10 cellular contexts compared by ENCODE assay signal in the genomic region with DNA sequence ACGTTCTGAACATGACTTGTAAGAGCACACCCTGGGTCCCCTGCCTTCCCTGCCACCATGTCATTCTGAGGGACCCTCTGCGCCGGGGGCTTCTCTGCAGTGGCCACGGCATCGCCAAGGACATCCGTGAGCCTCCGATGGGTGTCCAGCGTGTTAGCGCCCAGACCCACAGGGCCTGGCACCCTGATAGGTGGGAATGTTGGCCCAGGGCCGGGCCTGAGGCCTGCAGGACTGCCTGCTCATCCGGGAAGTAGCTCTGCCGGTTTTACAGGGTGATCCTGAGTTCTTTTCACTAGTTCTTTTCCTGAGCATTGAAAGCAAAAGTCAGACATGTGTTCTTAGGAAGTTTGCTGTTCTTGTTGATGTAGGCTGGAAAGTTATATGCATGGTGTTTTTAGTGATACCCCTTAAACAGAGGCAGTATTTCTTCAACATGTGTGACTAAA. TPM values are rescaled to one million over a fixed set of nuclear protein-coding genes. Genes with fewer than 3 reads are reported as not detected.
DNase-seq lines count a peak whose midpoint lies in the region; ATAC-seq and TF ChIP-seq lines count a peak whose summit lies in the region.
"Had no signal": no experiment of that assay in that cellular context is flagged by ENCODE, and none has a peak within 500 bp of the region (broad histone marks: within the 10 kb centered on the region; RNA-seq: fewer than 3 reads in every experiment).

No MANE protein-coding gene starts in this region.

- DNase-seq in AG04450 (ENCODE audit: low read depth, low spot score) = no peak
- peak; percentile 56 for DNase-seq in HT-29 (ENCODE audit: low spot score)
- no peak for DNase-seq in activated naive CD8-positive, alpha-beta T cell treated with anti-CD3 and anti-CD28 coated beads, Interleukin-2, amount 50 U/mL, for 24 hours
- no peak for DNase-seq in SHP77 treated with DMSO at 0.1 percent for 48 hours (lab: John Stamatoyannopoulos, UW)
- no peak for DNase-seq in HAP-1 (ENCODE audit: low spot score in 2 of 2)
- DNase-seq: NCI-H524 treated with DMSO at 0.1 percent for 48 hours had no signal

- no peaks in the 10 kb centered on the region for H3K9me3 Mint-ChIP-seq in activated naive CD8-positive, alpha-beta T cell treated with anti-CD3 and anti-CD28 coated beads, Interleukin-2, amount 50 U/mL, for 24 hours

- H3K27ac ChIP-seq in AG04450 (ENCODE audit: low read depth, low read length) (peak overlapping the region; percentile 73), mucosa of rectum (ENCODE audit: low read depth in 2 of 2, low read length in 2 of 2) (peak overlapping the region; percentile 75)

- H3K27me3 ChIP-seq in AG04450 (ENCODE audit: control insufficient read depth, insufficient read depth, low read length) (no peaks in the 10 kb centered on the region), mucosa of rectum (ENCODE audit: control insufficient read depth in 2 of 2, insufficient read depth in 2 of 2, low read length in 2 of 2) (no peaks in the 10 kb centered on the region), HAP-1 (ENCODE audit: low read depth) (no peaks in the 10 kb centered on the region)

- H3K4me1 ChIP-seq in mucosa of rectum (ENCODE audit: control insufficient read depth in 2 of 2, insufficient read depth in 2 of 2, low read length in 2 of 2) (peaks cover 18 to 31% of the 10 kb centered on the region in 2 donors), HAP-1 (no peaks in the 10 kb centered on the region)

- H3K36me3 ChIP-seq in mucosa of rectum (ENCODE audit: control insufficient read depth in 2 of 2, insufficient read depth in 2 of 2, low read length in 2 of 2) (peaks cover 36 to 63% of the 10 kb centered on the region in 2 donors), HAP-1 (replicated peaks) (peaks cover 23% of the 10 kb centered on the region)

- no peaks in the 10 kb centered on the region for H3K27me3 Mint-ChIP-seq in activated naive CD8-positive, alpha-beta T cell treated with anti-CD3 and anti-CD28 coated beads, Interleukin-2, amount 50 U/mL, for 24 hours

- no peak for TF ChIP-seq CTCF in AG04450 (IDR thresholded peaks at IDR 0.05; ENCODE audit: low read depth, low read length)

- POLR2A ChIA-PET in AG04450 (lab: Yijun Ruan, JAX) = no interaction called here

- H3K4me3 ChIP-seq in AG04450 (ENCODE audit: low read depth, low read length) (no peak overlapping the region), mucosa of rectum (ENCODE audit: low read length in 2 of 2) (no peak overlapping the region), HAP-1 (no peak overlapping the region)
- H3K4me3 ChIP-seq: mucosa of descending colon had no signal

- ATAC-seq in activated naive CD8-positive, alpha-beta T cell treated with anti-CD3 and anti-CD28 coated beads, Interleukin-2, amount 50 U/mL, for 24 hours = peak; percentile 14
- ATAC-seq in HG02588 (IDR thresholded peaks at IDR 0.05; ENCODE audit: unreplicated experiment) = no peak
- no peak for ATAC-seq in HG03432 (IDR thresholded peaks at IDR 0.05; ENCODE audit: unreplicated experiment)

- H3K4me1 Mint-ChIP-seq in activated naive CD8-positive, alpha-beta T cell treated with anti-CD3 and anti-CD28 coated beads, Interleukin-2, amount 50 U/mL, for 24 hours = peaks cover 34% of the 10 kb centered on the region

- H3K9ac ChIP-seq in mucosa of rectum (ENCODE audit: low read depth in 1 of 2, low read length in 2 of 2) = peak overlapping the region; percentile 16 to 36

- H3K9me3 ChIP-seq in AG04450 (ENCODE audit: control insufficient read depth, insufficient read depth, low read length) = peaks cover 9% of the 10 kb centered on the region
- H3K9me3 ChIP-seq in mucosa of rectum (ENCODE audit: control insufficient read depth in 2 of 2, low read length in 2 of 2) = no peaks in the 10 kb centered on the region
- H3K9me3 ChIP-seq in HAP-1 = no peaks in the 10 kb centered on the region
- H3K9me3 ChIP-seq: mucosa of descending colon had no signal

- H3K36me3 Mint-ChIP-seq in activated naive CD8-positive, alpha-beta T cell treated with anti-CD3 and anti-CD28 coated beads, Interleukin-2, amount 50 U/mL, for 24 hours (ENCODE audit: low read depth) = peaks cover 57% of the 10 kb centered on the region

- H3K4me3 Mint-ChIP-seq in activated naive CD8-positive, alpha-beta T cell treated with anti-CD3 and anti-CD28 coated beads, Interleukin-2, amount 50 U/mL, for 24 hours = peak overlapping the region; percentile 66

- in situ Hi-C loops in HAP-1 (cut with MboI; ENCODE audit: low sequenced_read_pairs) = no loop called here

- H3K27ac Mint-ChIP-seq in activated naive CD8-positive, alpha-beta T cell treated with anti-CD3 and anti-CD28 coated beads, Interleukin-2, amount 50 U/mL, for 24 hours = peak overlapping the region; percentile 91

- CTCF ChIA-PET in AG04450 (lab: Charles Lee) = interaction anchor here (1.2 to 1.7 kb wide), 2 partner anchors 27 to 1934 kb away, joined by 4 read pairs; no protein-coding TSS in a partner anchor

RNA-seq across cellular contexts. Expression of a gene that starts 54.5 kb away (rescaled TPM):
- 15.0 and 16.0 TPM in 2 replicates for polyA plus RNA-seq in AG04450 (2011; rRNA removed)
- 31.3 and 51.6 TPM in 2 replicates for polyA minus RNA-seq in AG04450 (2011; rRNA and poly(A)+ RNA removed)
- 7.2 and 7.7 TPM in 2 replicates for total RNA-seq in HT-29 (2014; rRNA removed; shearing (Covaris generic))
